In the genomic region with DNA sequence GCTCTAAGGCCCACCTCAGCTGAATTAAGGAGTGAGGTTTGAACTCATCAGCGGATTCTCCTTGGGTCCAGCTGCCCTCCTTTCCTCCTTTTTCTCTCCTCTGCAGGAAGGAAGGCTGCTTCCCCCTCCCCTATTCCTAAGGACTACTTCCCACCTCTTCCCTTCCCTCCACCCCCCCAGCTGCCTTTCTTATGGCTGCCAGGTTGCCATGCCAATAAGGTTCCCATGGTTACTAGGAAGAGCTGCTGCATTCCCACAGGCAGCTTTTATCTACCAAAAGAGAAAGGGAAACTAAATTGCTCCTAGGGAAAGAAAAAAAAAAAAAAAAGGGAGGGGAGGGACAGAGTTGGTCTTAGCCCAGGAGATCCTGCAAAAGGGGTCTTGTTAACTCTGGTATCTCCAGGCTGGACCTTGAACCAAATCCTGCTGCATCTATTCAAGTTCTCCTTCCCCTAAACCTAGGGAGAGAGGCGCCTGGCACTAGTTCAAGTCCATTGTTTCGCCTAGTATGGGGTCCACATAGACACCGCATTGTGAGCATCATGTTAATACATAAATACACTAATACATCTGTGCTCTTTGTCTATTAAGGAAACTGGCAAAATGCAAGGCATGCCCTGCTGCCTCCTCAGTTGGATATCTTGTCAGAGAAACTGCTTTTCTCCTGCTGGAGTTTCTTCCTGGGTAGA, we compare ENCODE assay signal across 9 cellular contexts. TPM values are rescaled to one million over a fixed set of nuclear protein-coding genes. Genes with fewer than 3 reads are reported as not detected.
DNase-seq lines count a peak whose midpoint lies in the region; ATAC-seq, FAIRE-seq and TF ChIP-seq lines count a peak whose summit lies in the region.
"Had no signal": no experiment of that assay in that cellular context is flagged by ENCODE, and none has a peak within 500 bp of the region (broad histone marks: within the 10 kb centered on the region; RNA-seq: fewer than 3 reads in every experiment).

No MANE protein-coding gene starts in this region.

- peaks cover 6% of the 10 kb centered on the region for H3K36me3 Mint-ChIP-seq in nephron progenitor cell (ENCODE audit: low read depth)

- H3K79me2 ChIP-seq in H1 (ENCODE audit: control insufficient read depth in 1 of 2, insufficient read depth in 2 of 2, low read length in 2 of 2) = no peaks in the 10 kb centered on the region

- H3K18ac ChIP-seq in H1 (ENCODE audit: extremely low read depth, low read length) = peak overlapping the region; percentile 75; the same call in 1 of the 2 replicates

- H3K4me3 Mint-ChIP-seq in nephron progenitor cell = peak overlapping the region; percentile 35

- peak overlapping the region; percentile 45; the same call in 1 of the 2 replicates for H3K27ac ChIP-seq in H1 (ENCODE audit: low read depth, low read length)

- H2BK5ac ChIP-seq in H1 (ENCODE audit: low read depth, low read length) = peak overlapping the region; percentile 41; the same call in 1 of the 2 replicates

- H3K14ac ChIP-seq in H1 (ENCODE audit: insufficient read length) = no peak overlapping the region

- peak overlapping the region; percentile 34; the same call in 1 of the 2 replicates for H3K9ac ChIP-seq in ES-I3 (ENCODE audit: low read depth, low read length)
- H3K9ac ChIP-seq in H1 (replicated peaks in 1 of 4; ENCODE audit: extremely low read depth in 1 of 4, low read depth in 3 of 4, low read length in 3 of 4) = peak overlapping the region in 1 of 4 experiments; percentile 13; a peak in 1 of 7 replicates

- ATAC-seq in GM18868 (IDR thresholded peaks at IDR 0.05; ENCODE audit: unreplicated experiment) (no peak), HG02678 (IDR thresholded peaks at IDR 0.05; ENCODE audit: unreplicated experiment) (no peak)

- peak overlapping the region in 3 of 4 experiments; percentile 6 to 43 (median 12); a peak in 4 of 8 replicates for H3K4me3 ChIP-seq in H1 (ENCODE audit: extremely low read depth in 1 of 4, insufficient read depth in 2 of 4, low read depth in 3 of 4, low read length in 4 of 4)

- 27% methylated on average over 4 of the region's 4 CpGs; no CpG with 5 or more reads in 1 of the 2 experiments for WGBS in H1 (ENCODE audit: extremely low coverage in 1 of 2, insufficient coverage in 1 of 2, insufficient read length in 1 of 2, insufficient replicate concordance in 2 of 2, low coverage in 1 of 2, low lambda C conversion rate in 2 of 2, missing lambda C conversion rate in 1 of 2), 2 experiments

- H2BK12ac ChIP-seq in H1 (ENCODE audit: low read depth, low read length) = peak overlapping the region; percentile 64; the same call in 1 of the 2 replicates

- H4K8ac ChIP-seq in H1 (ENCODE audit: extremely low read depth, insufficient read depth, low read length) = no peak overlapping the region

- peak; percentile 77 for FAIRE-seq in H1 (lab: Jason Lieb, UNC)

- no peaks in the 10 kb centered on the region for H3K79me1 ChIP-seq in H1 (ENCODE audit: low read depth, low read length)

- 0 out of 2 replicates have a peak overlapping the region, but pooled peaks have one; percentile 28 for H2AFZ ChIP-seq in H1 (ENCODE audit: low read length)

- peak overlapping the region; percentile 1 for H4K5ac ChIP-seq in H1 (ENCODE audit: insufficient read length, low read depth, low read length)

- peak overlapping the region; percentile 63 to 73 for H3K4me2 ChIP-seq in H1 (ENCODE audit: insufficient read depth in 1 of 2, low read depth in 2 of 2, low read length in 2 of 2)

- H3K4me1 Mint-ChIP-seq in nephron progenitor cell = peaks cover 24% of the 10 kb centered on the region

- POLR2A ChIA-PET in H1 (lab: Charles Lee; ENCODE audit: partially characterized antibody) = interaction anchor here (1.0 to 1.6 kb wide), 4 partner anchors 14 to 352 kb away, joined by 3 to 6 read pairs (median 3); no protein-coding TSS in a partner anchor

- no peaks in the 10 kb centered on the region; a peak in 1 of 7 replicates for H3K27me3 ChIP-seq in H1 (replicated peaks in 1 of 4; ENCODE audit: control insufficient read depth in 3 of 4, extremely low read depth in 1 of 4, insufficient read depth in 3 of 4, low read length in 3 of 4)

- TF ChIP-seq EP300 in H1 (IDR thresholded peaks at IDR 0.05; ENCODE audit: borderline replicate concordance in 1 of 2, low read depth in 2 of 2, low read length in 2 of 2) = peak in 1 of 2 experiments; percentile 46; a peak in 1 of 3 replicates

- H2BK15ac ChIP-seq in H1 (ENCODE audit: low read length) = 0 out of 2 replicates have a peak overlapping the region, but pooled peaks have one; percentile 53

- no peak overlapping the region for H3K4ac ChIP-seq in H1 (replicated peaks; ENCODE audit: insufficient read length, low read depth, low read length)

- H3K36me3 ChIP-seq in ES-I3 (ENCODE audit: insufficient read depth, low read length) (no peaks in the 10 kb centered on the region), H1 (ENCODE audit: control insufficient read depth in 2 of 4, insufficient read depth in 4 of 4, low read length in 3 of 4) (peaks cover 0 to 3% (median 0%) of the 10 kb centered on the region in 4 experiments; a peak in 2 of 8 replicates)

- 0 out of 2 replicates have a peak, but pooled peaks cover 3% of the 10 kb centered on the region for H3K9me3 ChIP-seq in ES-I3 (ENCODE audit: control insufficient read depth, insufficient read depth, low read length)
- H3K9me3 ChIP-seq in H1 (ENCODE audit: insufficient read depth in 2 of 2, low read depth in 1 of 2, low read length in 1 of 2) = peaks cover 10 to 12% of the 10 kb centered on the region in 2 experiments; a peak in 2 of 4 replicates

- peaks cover 9% of the 10 kb centered on the region for H3K27me3 Mint-ChIP-seq in nephron progenitor cell (ENCODE audit: low read depth, poor library complexity)

- CTCF ChIA-PET in H1 (lab: Charles Lee; ENCODE audit: partially characterized antibody) = interaction anchor here (0.6 to 2.0 kb wide), 4 partner anchors 12 to 94 kb away, joined by 3 to 4 read pairs (median 4); a partner anchor contains a TSS

- H2BK20ac ChIP-seq in H1 (ENCODE audit: low read length) = 0 out of 2 replicates have a peak overlapping the region, but pooled peaks have one; percentile 88

- H3K27ac Mint-ChIP-seq in nephron progenitor cell = peak overlapping the region; percentile 35

- no peak overlapping the region for H4K91ac ChIP-seq in H1 (replicated peaks; ENCODE audit: insufficient read length, low read length)

- no peaks in the 10 kb centered on the region for H3K23me2 ChIP-seq in H1 (ENCODE audit: low read depth, low read length)

- no peaks in the 10 kb centered on the region for H4K20me1 ChIP-seq in H1 (replicated peaks in 1 of 2; ENCODE audit: control insufficient read depth in 1 of 2, insufficient read depth in 2 of 2, low read length in 2 of 2)

- TF ChIP-seq CTCF in H1 (IDR thresholded peaks at IDR 0.05; ENCODE audit: control extremely low read depth in 1 of 3, insufficient read depth in 1 of 3, low read depth in 1 of 3, low read length in 3 of 3) (no peak), nephron progenitor cell (IDR thresholded peaks at IDR 0.05) (no peak)

- no peak overlapping the region for H3K56ac ChIP-seq in H1 (replicated peaks; ENCODE audit: insufficient read length, low read depth, low read length)

- H2BK120ac ChIP-seq in H1 (replicated peaks; ENCODE audit: low read depth, low read length) = peak overlapping the region; percentile 30

- DNase-seq in NCI-H226 = peak; percentile 37
- DNase-seq in H1 (ENCODE audit: low read depth in 1 of 2, low spot score in 2 of 2) = peak; percentile 76
- DNase-seq in nephron progenitor cell = peak; percentile 73
- no peak for DNase-seq in stimulated activated CD4-positive, alpha-beta T cell treated with anti-CD3 and anti-CD28 coated beads, Interleukin-12 subunit alpha, Interleukin-12 subunit beta, amount 100 ng/mL, for 4 hours
- no peak for DNase-seq in RPMI8226
- DNase-seq: stimulated activated CD8-positive, alpha-beta memory T cell treated with anti-CD3 and anti-CD28 coated beads, Interleukin-4, amount 100 ng/mL, for 48 hours had no signal

- H2AK5ac ChIP-seq in H1 (ENCODE audit: low read depth, low read length) = no peak overlapping the region

- no peak for TF ChIP-seq POLR2A in H1 (IDR thresholded peaks at IDR 0.05; ENCODE audit: control extremely low read depth in 1 of 2, low read depth in 2 of 2, low read length in 2 of 2)

- H3K23ac ChIP-seq in H1 (ENCODE audit: insufficient read length) = no peak overlapping the region

- peaks cover 14% of the 10 kb centered on the region for H3K4me1 ChIP-seq in ES-I3 (ENCODE audit: insufficient read depth, low read length)
- H3K4me1 ChIP-seq in H1 (replicated peaks in 1 of 4; ENCODE audit: control insufficient read depth in 3 of 4, insufficient read depth in 4 of 4, low read length in 3 of 4) = peaks cover 5 to 24% (median 13%) of the 10 kb centered on the region in 4 experiments; a peak in 6 of 7 replicates

- no peak for TF ChIP-seq RAD21 in H1 (IDR thresholded peaks at IDR 0.05 in 1 of 2, conservative IDR thresholded peaks at IDR 0.05 in 1 of 2; ENCODE audit: low read depth in 2 of 2, low read length in 2 of 2)

- H3K9me3 Mint-ChIP-seq in nephron progenitor cell = peaks cover 15% of the 10 kb centered on the region

TF ChIP-seq in H1, 55 proteins besides CTCF, POLR2A, EP300 and RAD21 (continues in another document):
- TF ChIP-seq YY1 (IDR thresholded peaks at IDR 0.05; ENCODE audit: low read depth, low read length) (peak; percentile 85), CBX8 (IDR thresholded peaks at IDR 0.05; ENCODE audit: borderline replicate concordance, low read depth, low read length) (no peak), SUZ12 (IDR thresholded peaks at IDR 0.05; ENCODE audit: low read length) (no peak)

RNA-seq across cellular contexts. Expression of a gene that starts 21.2 kb away (rescaled TPM):
- total RNA-seq in H1 (2021; fragmentation: NEBNext Ultra II Directional; extraction: Animal tissue kit (Norgen Biotek cat#: 25700)) = 51.6 and 59.6 TPM in 2 replicates
- 72.5 and 73.6 TPM in 2 replicates for polyA plus RNA-seq in H1 (2011; rRNA removed)
- polyA plus RNA-seq in H1 (2011; cell fraction: cytosol; rRNA removed) = 69.3 TPM
- polyA plus RNA-seq in H1 (2011; cell fraction: nucleus; rRNA removed) = 53.1 TPM
- polyA plus RNA-seq in H1 (2012, experiment 1 of 2) = 69.0 to 94.2 TPM (median 84.4 TPM) in 4 replicates
- polyA plus RNA-seq in H1 (2012, experiment 2 of 2) = 76.4 TPM
- 27.6 TPM for polyA plus RNA-seq in H1 (2013, experiment 1 of 2)
- 30.0 TPM for polyA plus RNA-seq in H1 (2013, experiment 2 of 2)
- polyA minus RNA-seq in H1 (2011; rRNA and poly(A)+ RNA removed) = 28.2 and 34.7 TPM in 2 replicates
- 28.4 TPM for polyA minus RNA-seq in H1 (2011; cell fraction: cytosol; rRNA and poly(A)+ RNA removed)
- polyA minus RNA-seq in H1 (2011; cell fraction: nucleus; rRNA and poly(A)+ RNA removed) = 23.8 TPM

RNA-seq across cellular contexts. Expression of a gene that starts 52.0 kb away (rescaled TPM):
- total RNA-seq in H1 (2021; fragmentation: NEBNext Ultra II Directional; extraction: Animal tissue kit (Norgen Biotek cat#: 25700)) = 130 and 135 TPM in 2 replicates
- 176 and 264 TPM in 2 replicates for polyA plus RNA-seq in H1 (2011; rRNA removed)
- 161 TPM for polyA plus RNA-seq in H1 (2011; cell fraction: cytosol; rRNA removed)
- polyA plus RNA-seq in H1 (2011; cell fraction: nucleus; rRNA removed) = 70.8 TPM
- polyA plus RNA-seq in H1 (2012, experiment 1 of 2) = 130 to 142 TPM (median 141 TPM) in 4 replicates
- 111 TPM for polyA plus RNA-seq in H1 (2012, experiment 2 of 2)
- polyA plus RNA-seq in H1 (2013, experiment 1 of 2) = 119 TPM
- 139 TPM for polyA plus RNA-seq in H1 (2013, experiment 2 of 2)
- polyA minus RNA-seq in H1 (2011; rRNA and poly(A)+ RNA removed) = 143 and 171 TPM in 2 replicates
- polyA minus RNA-seq in H1 (2011; cell fraction: cytosol; rRNA and poly(A)+ RNA removed) = 48.1 TPM
- 41.1 TPM for polyA minus RNA-seq in H1 (2011; cell fraction: nucleus; rRNA and poly(A)+ RNA removed)

Comparison
In these comparisons a context has a peak if more than half of its experiments do, and no peak if none do; other contexts are left out.
1. DNase-seq: peak in NCI-H226 (single experiment), H1 (2 of 2) and nephron progenitor cell (single experiment); none in stimulated activated CD4-positive, alpha-beta T cell treated with anti-CD3 and anti-CD28 coated beads, Interleukin-12 subunit alpha, Interleukin-12 subunit beta, amount 100 ng/mL, for 4 hours (single experiment) and RPMI8226 (single experiment).